8 cellular contexts compared by ENCODE assay signal in the genomic region with DNA sequence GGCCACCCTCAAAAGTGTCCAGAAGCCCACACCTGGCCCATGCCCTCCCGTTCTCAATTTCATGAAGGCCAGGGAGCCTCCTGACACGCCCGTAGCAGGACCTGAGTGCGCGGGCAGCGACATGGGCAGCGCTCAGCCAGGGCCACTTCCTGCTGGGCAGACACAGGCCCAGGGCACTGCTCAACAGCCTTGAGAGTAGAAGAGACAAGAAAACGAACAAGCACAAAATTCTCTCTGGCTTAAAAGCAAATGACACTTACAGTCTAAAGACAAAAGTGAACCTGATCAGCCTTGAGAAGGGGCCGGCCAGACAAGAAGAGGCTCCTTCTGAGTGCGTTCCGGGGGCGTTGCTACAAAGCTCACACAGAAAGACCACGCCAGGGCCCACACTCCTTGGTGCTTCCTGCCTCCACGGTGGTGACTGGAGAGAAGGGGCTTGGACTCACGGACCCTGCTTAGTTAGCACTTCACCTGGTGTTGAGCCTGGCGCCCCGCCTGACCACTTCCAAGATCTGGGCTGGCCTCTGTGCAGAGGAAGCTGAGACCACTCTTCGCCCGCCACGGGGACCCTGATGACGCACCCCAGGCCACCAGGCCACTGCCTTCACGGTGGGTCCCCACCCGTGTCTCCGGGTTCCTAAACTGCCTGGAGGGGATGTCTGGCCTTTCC. TPM values are rescaled to one million over a fixed set of nuclear protein-coding genes. Genes with fewer than 3 reads are reported as not detected.
DNase-seq lines count a peak whose midpoint lies in the region; ATAC-seq, FAIRE-seq and TF ChIP-seq lines count a peak whose summit lies in the region.

No MANE protein-coding gene starts in this region.

- peaks cover 39% of the 10 kb centered on the region for H3K36me3 ChIP-seq in MG63
- H3K36me3 ChIP-seq in muscle layer of colon (ENCODE audit: insufficient read depth, low read length) = no peaks in the 10 kb centered on the region

- H3K9me3 ChIP-seq in MG63 (no peaks in the 10 kb centered on the region), muscle layer of colon (ENCODE audit: low read length) (no peaks in the 10 kb centered on the region)

- no peak for TF ChIP-seq CTCF in AG10803 (conservative IDR thresholded peaks at IDR 0.05; ENCODE audit: low read length)

- peak overlapping the region; percentile 91 for H3K4me3 Mint-ChIP-seq in dendritic cell treated with granulocyte-macrophage colony-stimulating factor and Interleukin-4, amounts not matched to agents 40 ng/mL and 50 ng/mL, for 4 days

- H3K9me3 Mint-ChIP-seq in dendritic cell treated with granulocyte-macrophage colony-stimulating factor and Interleukin-4, amounts not matched to agents 40 ng/mL and 50 ng/mL, for 4 days = no peaks in the 10 kb centered on the region

- intact Hi-C loops in dendritic cell treated with granulocyte-macrophage colony-stimulating factor and Interleukin-4, amounts not matched to agents 40 ng/mL and 50 ng/mL, for 4 days (cut with micrococcal nuclease) = no loop called here

- peaks cover 21% of the 10 kb centered on the region for H3K27me3 Mint-ChIP-seq in dendritic cell treated with granulocyte-macrophage colony-stimulating factor and Interleukin-4, amounts not matched to agents 40 ng/mL and 50 ng/mL, for 4 days

- H3K27ac ChIP-seq in muscle layer of colon (ENCODE audit: low read depth, low read length) = peak overlapping the region; percentile 68

- H3K4me1 ChIP-seq in muscle layer of colon (ENCODE audit: insufficient read depth, low read length) = peaks cover 22% of the 10 kb centered on the region

- no peak for FAIRE-seq in GM19239 (lab: Jason Lieb, UNC)

- peak overlapping the region; percentile 64 for H3K4me3 ChIP-seq in AG10803 (ENCODE audit: low read length)
- H3K4me3 ChIP-seq in MG63 = peak overlapping the region; percentile 97
- peak overlapping the region; percentile 86 to 91 for H3K4me3 ChIP-seq in muscle layer of colon (ENCODE audit: low read depth in 1 of 2, low read length in 2 of 2)

- peaks cover 56% of the 10 kb centered on the region for H3K36me3 Mint-ChIP-seq in dendritic cell treated with granulocyte-macrophage colony-stimulating factor and Interleukin-4, amounts not matched to agents 40 ng/mL and 50 ng/mL, for 4 days (ENCODE audit: low read depth)

- DNase-seq in AG10803 (ENCODE audit: low read depth) (no peak), MG63 (peak; percentile 32), NCI-H526 (lab: John Stamatoyannopoulos, UW) (no peak), GM19239 (ENCODE audit: insufficient read length, low spot score) (no peak), NCI-H69 (lab: John Stamatoyannopoulos, UW) (no peak)

- H3K27me3 ChIP-seq in MG63 = no peaks in the 10 kb centered on the region
- no peaks in the 10 kb centered on the region for H3K27me3 ChIP-seq in muscle layer of colon (ENCODE audit: control insufficient read depth in 1 of 2, insufficient read depth in 2 of 2, low read length in 2 of 2)

- peak overlapping the region; percentile 91 for H3K27ac Mint-ChIP-seq in dendritic cell treated with granulocyte-macrophage colony-stimulating factor and Interleukin-4, amounts not matched to agents 40 ng/mL and 50 ng/mL, for 4 days

- peak overlapping the region; percentile 82 for H3K9ac ChIP-seq in muscle layer of colon (ENCODE audit: low read length)

- ATAC-seq in GM21576 (IDR thresholded peaks at IDR 0.05; ENCODE audit: unreplicated experiment) = no peak

- H3K4me1 Mint-ChIP-seq in dendritic cell treated with granulocyte-macrophage colony-stimulating factor and Interleukin-4, amounts not matched to agents 40 ng/mL and 50 ng/mL, for 4 days (ENCODE audit: low read depth) = peaks cover 55% of the 10 kb centered on the region

RNA-seq across cellular contexts. Expression of gene SLC12A7, which starts 1.5 kb away (rescaled TPM):
- total RNA-seq in MG63 (2014; rRNA removed; shearing (Covaris generic); ENCODE audit: low replicate concordance) = 28.1 and 39.7 TPM in 2 replicates
